ENCODE assay signal across 8 cellular contexts in the genomic region with DNA sequence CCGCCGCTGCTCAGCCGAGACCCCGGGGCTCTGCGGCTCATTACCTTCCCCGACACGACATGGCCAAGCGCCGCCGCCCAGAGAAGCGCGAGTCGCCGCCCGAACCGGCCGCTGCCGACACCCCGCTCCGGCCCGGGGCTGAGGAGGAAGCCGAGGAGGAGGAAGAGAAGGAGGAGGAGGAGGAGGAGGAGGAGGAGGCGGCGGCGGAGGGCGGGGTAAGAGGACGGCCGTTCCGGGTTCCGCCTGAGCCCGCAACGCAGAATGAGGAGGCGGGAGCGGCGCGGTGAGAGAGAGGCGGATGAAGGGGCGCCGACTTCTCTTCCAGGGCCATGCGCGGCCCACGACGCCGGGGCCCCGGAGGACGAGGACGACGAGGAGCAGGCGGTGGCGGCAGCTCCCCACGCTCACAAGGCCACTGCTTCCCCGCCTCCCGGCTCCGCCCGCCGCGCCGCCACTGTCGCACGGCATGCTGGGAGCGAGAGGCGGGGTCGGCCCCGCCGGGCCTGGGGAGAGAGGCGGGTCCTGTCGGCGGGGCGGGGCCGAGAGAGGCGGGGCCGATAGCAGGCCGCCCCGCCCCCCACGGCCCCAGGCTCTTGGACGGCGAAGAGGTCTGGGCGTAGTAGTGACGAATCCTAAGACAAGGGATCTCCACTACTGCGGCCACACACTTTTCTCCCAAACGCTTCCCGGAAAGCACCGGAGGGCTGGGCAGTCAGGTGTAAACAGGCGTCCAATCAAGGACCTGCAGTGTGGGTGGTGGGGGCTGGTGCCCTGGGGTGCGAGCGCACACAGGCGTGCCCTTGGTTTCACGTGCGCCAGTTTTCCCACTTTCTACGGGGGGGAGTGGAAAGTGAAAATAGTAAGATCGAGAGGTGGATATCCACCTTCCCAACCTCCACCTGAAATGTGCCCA.
DNase-seq lines count a peak whose midpoint lies in the region; ATAC-seq and TF ChIP-seq lines count a peak whose summit lies in the region.
"Not testable (repeated sequence)": the region's sequence is repeated elsewhere in the genome, so short reads cannot be mapped to it uniquely, and the experiment has no call there.

No MANE protein-coding gene starts in this region.

- peak; percentile 77 for ATAC-seq in GM18868 (IDR thresholded peaks at IDR 0.05; ENCODE audit: unreplicated experiment)
- ATAC-seq in HG03103 (IDR thresholded peaks at IDR 0.05; ENCODE audit: low read depth, unreplicated experiment): peak; percentile 62
- peak; percentile 92 for ATAC-seq in WTC11

- H3K27me3 ChIP-seq in A673 (replicated peaks; ENCODE audit: insufficient read depth, low read depth, low read length, poor library complexity); breast epithelium: not testable (repeated sequence)

- H3K4me3 ChIP-seq in A673 (ENCODE audit: low read depth, low read length, poor library complexity, severe bottlenecking): peak overlapping the region; percentile 64
- peak overlapping the region; percentile 58 to 69 (median 60) for H3K4me3 ChIP-seq in breast epithelium
- peak overlapping the region; percentile 49 to 73 (median 60) for H3K4me3 ChIP-seq in skin epidermis

- not testable (repeated sequence) for H3K4me1 Mint-ChIP-seq in WTC11

- not testable (repeated sequence) for H3K4me1 ChIP-seq in A673 (ENCODE audit: insufficient read depth, low read length, poor library complexity, severe bottlenecking); breast epithelium

- H3K9me3 ChIP-seq in A673 (ENCODE audit: low read depth, low read length, poor library complexity, severe bottlenecking); breast epithelium: not testable (repeated sequence)

- DNase-seq in A673 (ENCODE audit: low spot score): peak; percentile 86
- DNase-seq in NCI-H2196 treated with DMSO at 0.1 percent for 48 hours (lab: John Stamatoyannopoulos, UW; ENCODE audit: unreplicated experiment): peak; percentile 89
- DNase-seq in WTC11 (ENCODE audit: low spot score): peak; percentile 88
- peak; percentile 87 to 90 for DNase-seq in breast epithelium (ENCODE audit: low spot score in 2 of 2)
- DNase-seq in iPS-NIHi7 (ENCODE audit: extremely low spot score): peak; percentile 61

- intact Hi-C loops in A673 (cut with micrococcal nuclease; ENCODE audit: unreplicated experiment); breast epithelium (cut with DNase I; ENCODE audit: low total_unique reads): not testable (repeated sequence)

- not testable (repeated sequence) for TF ChIP-seq CTCF in A673 (conservative IDR thresholded peaks at IDR 0.05; ENCODE audit: low read depth, low read length); WTC11 (IDR thresholded peaks at IDR 0.05); breast epithelium (IDR thresholded peaks at IDR 0.05)

- BruUV-seq in A673 (replicated peaks; lab: Mats Ljungman, UMichigan): not testable (repeated sequence)

- H3K27ac ChIP-seq in A673 (ENCODE audit: low read depth, low read length, poor library complexity, severe bottlenecking): peak overlapping the region; percentile 77
- H3K27ac ChIP-seq in breast epithelium: peak overlapping the region; percentile 81 to 91
- peak overlapping the region; percentile 78 to 98 (median 93) for H3K27ac ChIP-seq in skin epidermis

- not testable (repeated sequence) for H3K36me3 Mint-ChIP-seq in WTC11

- H3K27me3 Mint-ChIP-seq in WTC11 (ENCODE audit: low read depth): not testable (repeated sequence)

- CTCF ChIA-PET in A673 (lab: Charles Lee): not testable (repeated sequence)
- CTCF ChIA-PET in WTC11 (lab: Charles Lee): interaction anchor here (0.6 to 1.0 kb wide), 2 partner anchors 84 to 210 kb away, joined by 3 read pairs; no protein-coding TSS in a partner anchor

- H3K4me3 Mint-ChIP-seq in WTC11: peak overlapping the region; percentile 75

- TF ChIP-seq POLR2A in breast epithelium (IDR thresholded peaks at IDR 0.05): peak; percentile 21

- peak overlapping the region; percentile 97 for H3K27ac Mint-ChIP-seq in WTC11

- POLR2A ChIA-PET in A673 (lab: Charles Lee; ENCODE audit: low non-redundant PET): interaction anchor here (0.7 kb wide), 1 partner anchor 53 kb away, joined by 6 read pairs; no protein-coding TSS in a partner anchor
- POLR2A ChIA-PET in WTC11 (lab: Charles Lee): interaction anchor here (1.0 kb wide), 1 partner anchor 85 kb away, joined by 5 read pairs; no protein-coding TSS in a partner anchor

- H3K36me3 ChIP-seq in A673 (ENCODE audit: insufficient read depth, low read length, poor library complexity, severe bottlenecking); breast epithelium: not testable (repeated sequence)

- H3K9me3 Mint-ChIP-seq in WTC11: not testable (repeated sequence)

TF ChIP-seq in WTC11, 78 proteins besides CTCF, POLR2A, EP300 and RAD21:
- TF ChIP-seq SP1 (CRISPR knock-in tag; conservative IDR thresholded peaks at IDR 0.05): peak; percentile 71; the same call in 1 of the 2 replicates
- TF ChIP-seq GABPB1 (CRISPR knock-in tag; IDR thresholded peaks at IDR 0.05): peak; percentile 60
- TF ChIP-seq NFYB (CRISPR knock-in tag; conservative IDR thresholded peaks at IDR 0.05; ENCODE audit: low read depth): peak; percentile 38; the same call in 1 of the 2 replicates
- peak; percentile 95 for TF ChIP-seq ZNF263 (CRISPR knock-in tag; IDR thresholded peaks at IDR 0.05; ENCODE audit: low read depth)
- TF ChIP-seq, protein P1, sequence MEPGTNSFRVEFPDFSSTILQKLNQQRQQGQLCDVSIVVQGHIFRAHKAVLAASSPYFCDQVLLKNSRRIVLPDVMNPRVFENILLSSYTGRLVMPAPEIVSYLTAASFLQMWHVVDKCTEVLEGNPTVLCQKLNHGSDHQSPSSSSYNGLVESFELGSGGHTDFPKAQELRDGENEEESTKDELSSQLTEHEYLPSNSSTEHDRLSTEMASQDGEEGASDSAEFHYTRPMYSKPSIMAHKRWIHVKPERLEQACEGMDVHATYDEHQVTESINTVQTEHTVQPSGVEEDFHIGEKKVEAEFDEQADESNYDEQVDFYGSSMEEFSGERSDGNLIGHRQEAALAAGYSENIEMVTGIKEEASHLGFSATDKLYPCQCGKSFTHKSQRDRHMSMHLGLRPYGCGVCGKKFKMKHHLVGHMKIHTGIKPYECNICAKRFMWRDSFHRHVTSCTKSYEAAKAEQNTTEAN (CRISPR knock-in tag; IDR thresholded peaks at IDR 0.05): 0 out of 2 replicates have a peak, but pooled peaks have one; percentile 46
- TF ChIP-seq, protein P2, sequence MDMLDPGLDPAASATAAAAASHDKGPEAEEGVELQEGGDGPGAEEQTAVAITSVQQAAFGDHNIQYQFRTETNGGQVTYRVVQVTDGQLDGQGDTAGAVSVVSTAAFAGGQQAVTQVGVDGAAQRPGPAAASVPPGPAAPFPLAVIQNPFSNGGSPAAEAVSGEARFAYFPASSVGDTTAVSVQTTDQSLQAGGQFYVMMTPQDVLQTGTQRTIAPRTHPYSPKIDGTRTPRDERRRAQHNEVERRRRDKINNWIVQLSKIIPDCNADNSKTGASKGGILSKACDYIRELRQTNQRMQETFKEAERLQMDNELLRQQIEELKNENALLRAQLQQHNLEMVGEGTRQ (CRISPR knock-in tag; IDR thresholded peaks at IDR 0.05): peak; percentile 70
- 0 out of 2 replicates have a peak, but pooled peaks have one; percentile 41 for TF ChIP-seq FOXK1 (CRISPR knock-in tag; IDR thresholded peaks at IDR 0.05)
- TF ChIP-seq, protein P3, sequence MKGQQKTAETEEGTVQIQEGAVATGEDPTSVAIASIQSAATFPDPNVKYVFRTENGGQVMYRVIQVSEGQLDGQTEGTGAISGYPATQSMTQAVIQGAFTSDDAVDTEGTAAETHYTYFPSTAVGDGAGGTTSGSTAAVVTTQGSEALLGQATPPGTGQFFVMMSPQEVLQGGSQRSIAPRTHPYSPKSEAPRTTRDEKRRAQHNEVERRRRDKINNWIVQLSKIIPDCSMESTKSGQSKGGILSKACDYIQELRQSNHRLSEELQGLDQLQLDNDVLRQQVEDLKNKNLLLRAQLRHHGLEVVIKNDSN (CRISPR knock-in tag; IDR thresholded peaks at IDR 0.05): peak; percentile 76
- TF ChIP-seq, protein P4, sequence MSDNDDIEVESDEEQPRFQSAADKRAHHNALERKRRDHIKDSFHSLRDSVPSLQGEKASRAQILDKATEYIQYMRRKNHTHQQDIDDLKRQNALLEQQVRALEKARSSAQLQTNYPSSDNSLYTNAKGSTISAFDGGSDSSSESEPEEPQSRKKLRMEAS (CRISPR knock-in tag; IDR thresholded peaks at IDR 0.05): peak; percentile 56; the same call in 1 of the 2 replicates

Comparison
In these comparisons a context has a peak if more than half of its experiments do, and no peak if none do; other contexts are left out.
1. Peak in every context shown above with its lines: DNase-seq, ATAC-seq, H3K4me3 ChIP-seq and H3K27ac ChIP-seq.